39 cellular contexts compared by ENCODE assay signal in genomic region chr1:24221246-24221645, GRCh38.
"Had no signal": no experiment of that assay in that cellular context is flagged by ENCODE, and none has a peak within 500 bp of the region (broad histone marks: within the 10 kb centered on the region; RNA-seq: fewer than 3 reads in every experiment).

No MANE protein-coding gene starts in this region.

- H3K9me3 Mint-ChIP-seq: activated naive CD4-positive, alpha-beta T cell treated with anti-CD3 and anti-CD28 coated beads for 36 hours; activated naive CD4-positive, alpha-beta T cell treated with anti-CD3 and anti-CD28 coated beads, Interleukin-2, amount 10 ng/mL, durations not matched to agents 7 days and 5 days; activated naive CD4-positive, alpha-beta T cell treated with anti-CD3 and anti-CD28 coated beads, Interleukin-2, amount 50 U/mL, for 24 hours; activated naive CD4-positive, alpha-beta T cell treated with anti-CD3 and anti-CD28 coated beads, Interleukin-2, amount 50 U/mL, for 72 hours; activated naive CD8-positive, alpha-beta T cell treated with anti-CD3 and anti-CD28 coated beads for 36 hours; activated naive CD8-positive, alpha-beta T cell treated with anti-CD3 and anti-CD28 coated beads, Interleukin-2, amount 10 ng/mL, durations not matched to agents 7 days and 5 days; activated naive CD8-positive, alpha-beta T cell treated with anti-CD3 and anti-CD28 coated beads, Interleukin-2, amount 50 U/mL, for 24 hours; activated T-cell treated with anti-CD3 and anti-CD28 coated beads, Interleukin-2, amount 50 U/mL, for 24 hours; activated T-cell treated with anti-CD3 and anti-CD28 coated beads, Interleukin-2, amount 50 U/mL, for 4 hours; activated T-cell treated with anti-CD3 and anti-CD28 coated beads, Interleukin-2, amount 50 U/mL, for 72 hours; activated T-helper 1 cell treated with anti-CD3 and anti-CD28 coated beads, Interleukin-12 subunit alpha, Interleukin-12 subunit beta, Interleukin-2, Interleukin-4 antibody, amounts not matched to agents 30 ng/mL and 10 ng/mL and 1 ng/mL, durations not matched to agents 14 hours and 24 hours and 36 hours; activated T-helper 17 cell treated with anti-CD3 and anti-CD28 coated beads, Interleukin-2, amount 50 U/mL, for 72 hours; activated T-helper 2 cell treated with anti-CD3 and anti-CD28 coated beads, Interferon-gamma antibody, Interleukin-2, Interleukin-4, amounts not matched to agents 10 μg/mL and 5 μg/mL and 100 μg/mL, durations not matched to agents 14 hours and 24 hours and 36 hours; brain; central memory CD8-positive, alpha-beta T cell had no signal

- H3K27me3 ChIP-seq: adrenal gland, ascending aorta, body of pancreas, breast epithelium, cardiac muscle cell had no signal

- FAIRE-seq: astrocyte, bronchial epithelial cell had no signal

- H3K36me3 Mint-ChIP-seq: activated naive CD4-positive, alpha-beta T cell treated with anti-CD3 and anti-CD28 coated beads, Interleukin-2, amount 10 ng/mL, durations not matched to agents 7 days and 5 days; activated naive CD4-positive, alpha-beta T cell treated with anti-CD3 and anti-CD28 coated beads, Interleukin-2, amount 50 U/mL, for 24 hours; activated naive CD4-positive, alpha-beta T cell treated with anti-CD3 and anti-CD28 coated beads, Interleukin-2, amount 50 U/mL, for 72 hours; activated naive CD8-positive, alpha-beta T cell treated with anti-CD3 and anti-CD28 coated beads for 36 hours; activated naive CD8-positive, alpha-beta T cell treated with anti-CD3 and anti-CD28 coated beads, Interleukin-2, amount 10 ng/mL, durations not matched to agents 7 days and 5 days; brain had no signal

- H3K4me3 ChIP-seq: adrenal gland, ascending aorta, body of pancreas, breast epithelium, cardiac muscle cell had no signal

- H3K4me1 Mint-ChIP-seq: activated naive CD4-positive, alpha-beta T cell treated with anti-CD3 and anti-CD28 coated beads, Interleukin-2, amount 10 ng/mL, durations not matched to agents 7 days and 5 days; activated naive CD4-positive, alpha-beta T cell treated with anti-CD3 and anti-CD28 coated beads, Interleukin-2, amount 50 U/mL, for 24 hours; activated naive CD8-positive, alpha-beta T cell treated with anti-CD3 and anti-CD28 coated beads for 36 hours; activated naive CD8-positive, alpha-beta T cell treated with anti-CD3 and anti-CD28 coated beads, Interleukin-2, amount 10 ng/mL, durations not matched to agents 7 days and 5 days; activated naive CD8-positive, alpha-beta T cell treated with anti-CD3 and anti-CD28 coated beads, Interleukin-2, amount 50 U/mL, for 24 hours; activated T-helper 17 cell treated with anti-CD3 and anti-CD28 coated beads, Interleukin-2, amount 50 U/mL, for 72 hours; central memory CD8-positive, alpha-beta T cell had no signal

- ATAC-seq: activated naive CD4-positive, alpha-beta T cell treated with anti-CD3 and anti-CD28 coated beads, Interleukin-2, amount 50 U/mL, for 72 hours; activated naive CD8-positive, alpha-beta T cell treated with anti-CD3 and anti-CD28 coated beads, Interleukin-2, amount 50 U/mL, for 24 hours; activated T-cell treated with anti-CD3 and anti-CD28 coated beads, Interleukin-2, amount 50 U/mL, for 4 hours; activated T-cell treated with anti-CD3 and anti-CD28 coated beads, Interleukin-2, amount 50 U/mL, for 72 hours; activated T-helper 17 cell treated with anti-CD3 and anti-CD28 coated beads, Interleukin-2, amount 50 U/mL, for 72 hours; body of pancreas had no signal

- H3K36me3 ChIP-seq: adrenal gland, ascending aorta, brain microvascular endothelial cell, breast epithelium, cardiac muscle cell had no signal

- H3K4me3 Mint-ChIP-seq: activated naive CD4-positive, alpha-beta T cell treated with anti-CD3 and anti-CD28 coated beads for 36 hours; activated naive CD4-positive, alpha-beta T cell treated with anti-CD3 and anti-CD28 coated beads, Interleukin-2, amount 10 ng/mL, durations not matched to agents 7 days and 5 days; activated naive CD4-positive, alpha-beta T cell treated with anti-CD3 and anti-CD28 coated beads, Interleukin-2, amount 50 U/mL, for 24 hours; activated naive CD8-positive, alpha-beta T cell; activated naive CD8-positive, alpha-beta T cell treated with anti-CD3 and anti-CD28 coated beads for 36 hours; activated naive CD8-positive, alpha-beta T cell treated with anti-CD3 and anti-CD28 coated beads, Interleukin-2, amount 10 ng/mL, durations not matched to agents 7 days and 5 days; activated naive CD8-positive, alpha-beta T cell treated with anti-CD3 and anti-CD28 coated beads, Interleukin-2, amount 50 U/mL, for 24 hours; activated T-cell treated with anti-CD3 and anti-CD28 coated beads, Interleukin-2, amount 50 U/mL, for 24 hours; activated T-cell treated with anti-CD3 and anti-CD28 coated beads, Interleukin-2, amount 50 U/mL, for 4 hours; activated T-cell treated with anti-CD3 and anti-CD28 coated beads, Interleukin-2, amount 50 U/mL, for 72 hours; activated T-helper 1 cell treated with anti-CD3 and anti-CD28 coated beads, Interleukin-12 subunit alpha, Interleukin-12 subunit beta, Interleukin-2, Interleukin-4 antibody, amounts not matched to agents 30 ng/mL and 10 ng/mL and 1 ng/mL, durations not matched to agents 14 hours and 24 hours and 36 hours; activated T-helper 17 cell treated with anti-CD3 and anti-CD28 coated beads, Interleukin-2, amount 50 U/mL, for 72 hours; brain; central memory CD8-positive, alpha-beta T cell had no signal

- H3K27ac ChIP-seq: adrenal gland, ascending aorta, body of pancreas, brain microvascular endothelial cell, breast epithelium, cardiac muscle cell had no signal

- H3K4me1 ChIP-seq: adrenal gland, ascending aorta, breast epithelium had no signal

- DNase-seq: activated effector memory CD4-positive, alpha-beta T cell treated with anti-CD3 and anti-CD28 coated beads, Interleukin-2, amount 50 U/mL, for 16 hours; activated effector memory CD4-positive, alpha-beta T cell treated with Interleukin-2 at 50 U/mL for 16 hours; activated gamma-delta T cell; activated gamma-delta T cell treated with Interleukin-2 at 50 U/mL for 16 hours; activated naive CD4-positive, alpha-beta T cell; activated naive CD4-positive, alpha-beta T cell treated with anti-CD3 and anti-CD28 coated beads for 36 hours; activated naive CD4-positive, alpha-beta T cell treated with anti-CD3 and anti-CD28 coated beads, Interleukin-2, amount 10 ng/mL, durations not matched to agents 7 days and 5 days; activated naive CD4-positive, alpha-beta T cell treated with anti-CD3 and anti-CD28 coated beads, Interleukin-2, amount 50 U/mL, for 16 hours; activated naive CD4-positive, alpha-beta T cell treated with Interleukin-2 at 50 U/mL for 16 hours; activated naive CD8-positive, alpha-beta T cell treated with anti-CD3 and anti-CD28 coated beads for 36 hours; activated naive CD8-positive, alpha-beta T cell treated with anti-CD3 and anti-CD28 coated beads, Interleukin-2, amount 10 ng/mL, durations not matched to agents 7 days and 5 days; activated naive CD8-positive, alpha-beta T cell treated with anti-CD3 and anti-CD28 coated beads, Interleukin-2, amount 50 U/mL, for 24 hours; activated T-cell treated with anti-CD3 and anti-CD28 coated beads, Interleukin-2, amount 50 U/mL, for 24 hours; activated T-cell treated with anti-CD3 and anti-CD28 coated beads, Interleukin-2, amount 50 U/mL, for 4 hours; activated T-cell treated with anti-CD3 and anti-CD28 coated beads, Interleukin-2, amount 50 U/mL, for 48 hours; activated T-cell treated with anti-CD3 and anti-CD28 coated beads, Interleukin-2, amount 50 U/mL, for 72 hours; adrenal gland; amniotic stem cell; amygdala; anterior cingulate cortex; aorta; body of pancreas; brain microvascular endothelial cell; caudate nucleus; central memory CD4-positive, alpha-beta T cell; cerebellar nuclear complex had no signal

- H3K9me3 ChIP-seq: adrenal gland, ascending aorta, body of pancreas, breast epithelium had no signal

- H3K27ac Mint-ChIP-seq: activated naive CD4-positive, alpha-beta T cell treated with anti-CD3 and anti-CD28 coated beads for 36 hours; activated naive CD4-positive, alpha-beta T cell treated with anti-CD3 and anti-CD28 coated beads, Interleukin-2, amount 10 ng/mL, durations not matched to agents 7 days and 5 days; activated naive CD4-positive, alpha-beta T cell treated with anti-CD3 and anti-CD28 coated beads, Interleukin-2, amount 50 U/mL, for 24 hours; activated naive CD4-positive, alpha-beta T cell treated with anti-CD3 and anti-CD28 coated beads, Interleukin-2, amount 50 U/mL, for 72 hours; activated naive CD8-positive, alpha-beta T cell; activated naive CD8-positive, alpha-beta T cell treated with anti-CD3 and anti-CD28 coated beads for 36 hours; activated naive CD8-positive, alpha-beta T cell treated with anti-CD3 and anti-CD28 coated beads, Interleukin-2, amount 10 ng/mL, durations not matched to agents 7 days and 5 days; activated naive CD8-positive, alpha-beta T cell treated with anti-CD3 and anti-CD28 coated beads, Interleukin-2, amount 50 U/mL, for 24 hours; activated T-cell treated with anti-CD3 and anti-CD28 coated beads, Interleukin-2, amount 50 U/mL, for 24 hours; activated T-cell treated with anti-CD3 and anti-CD28 coated beads, Interleukin-2, amount 50 U/mL, for 72 hours; activated T-helper 1 cell treated with anti-CD3 and anti-CD28 coated beads, Interleukin-12 subunit alpha, Interleukin-12 subunit beta, Interleukin-2, Interleukin-4 antibody, amounts not matched to agents 30 ng/mL and 10 ng/mL and 1 ng/mL, durations not matched to agents 14 hours and 24 hours and 36 hours; activated T-helper 17 cell treated with anti-CD3 and anti-CD28 coated beads, Interleukin-2, amount 50 U/mL, for 72 hours; activated T-helper 2 cell treated with anti-CD3 and anti-CD28 coated beads, Interferon-gamma antibody, Interleukin-2, Interleukin-4, amounts not matched to agents 10 μg/mL and 5 μg/mL and 100 μg/mL, durations not matched to agents 14 hours and 24 hours and 36 hours; brain had no signal
